1 cellular context compared by ENCODE assay signal in the genomic region with DNA sequence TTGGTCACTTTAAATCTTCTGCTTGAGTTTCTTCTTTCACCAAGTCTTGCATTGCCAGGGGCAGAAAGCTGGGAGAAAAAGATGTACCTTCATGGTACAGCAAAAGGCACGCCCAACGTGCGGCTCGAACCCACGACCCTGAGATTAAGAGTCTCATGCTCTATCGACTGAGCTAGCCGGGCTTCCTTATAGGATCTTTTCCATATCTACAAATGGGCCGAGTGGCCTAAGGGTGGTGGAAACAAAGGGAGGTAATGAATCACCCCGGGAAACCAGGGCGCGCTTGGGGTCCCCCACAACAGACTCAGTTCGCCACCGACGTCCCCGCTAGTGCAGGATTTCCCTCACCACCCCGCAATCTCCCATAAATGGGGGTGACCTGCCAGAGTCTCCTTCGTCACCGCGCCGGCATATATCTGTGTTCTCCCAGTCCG.
A peak's percentile ranks its signal among the peaks of the same experiment; 100 is the strongest.
TF ChIP-seq lines count a peak whose summit lies in the region.

No MANE protein-coding gene starts in this region.

TF ChIP-seq in K562, 482 proteins besides CTCF, POLR2A, EP300 and RAD21 (continued from another document and continues in another):
- TF ChIP-seq, protein P1, sequence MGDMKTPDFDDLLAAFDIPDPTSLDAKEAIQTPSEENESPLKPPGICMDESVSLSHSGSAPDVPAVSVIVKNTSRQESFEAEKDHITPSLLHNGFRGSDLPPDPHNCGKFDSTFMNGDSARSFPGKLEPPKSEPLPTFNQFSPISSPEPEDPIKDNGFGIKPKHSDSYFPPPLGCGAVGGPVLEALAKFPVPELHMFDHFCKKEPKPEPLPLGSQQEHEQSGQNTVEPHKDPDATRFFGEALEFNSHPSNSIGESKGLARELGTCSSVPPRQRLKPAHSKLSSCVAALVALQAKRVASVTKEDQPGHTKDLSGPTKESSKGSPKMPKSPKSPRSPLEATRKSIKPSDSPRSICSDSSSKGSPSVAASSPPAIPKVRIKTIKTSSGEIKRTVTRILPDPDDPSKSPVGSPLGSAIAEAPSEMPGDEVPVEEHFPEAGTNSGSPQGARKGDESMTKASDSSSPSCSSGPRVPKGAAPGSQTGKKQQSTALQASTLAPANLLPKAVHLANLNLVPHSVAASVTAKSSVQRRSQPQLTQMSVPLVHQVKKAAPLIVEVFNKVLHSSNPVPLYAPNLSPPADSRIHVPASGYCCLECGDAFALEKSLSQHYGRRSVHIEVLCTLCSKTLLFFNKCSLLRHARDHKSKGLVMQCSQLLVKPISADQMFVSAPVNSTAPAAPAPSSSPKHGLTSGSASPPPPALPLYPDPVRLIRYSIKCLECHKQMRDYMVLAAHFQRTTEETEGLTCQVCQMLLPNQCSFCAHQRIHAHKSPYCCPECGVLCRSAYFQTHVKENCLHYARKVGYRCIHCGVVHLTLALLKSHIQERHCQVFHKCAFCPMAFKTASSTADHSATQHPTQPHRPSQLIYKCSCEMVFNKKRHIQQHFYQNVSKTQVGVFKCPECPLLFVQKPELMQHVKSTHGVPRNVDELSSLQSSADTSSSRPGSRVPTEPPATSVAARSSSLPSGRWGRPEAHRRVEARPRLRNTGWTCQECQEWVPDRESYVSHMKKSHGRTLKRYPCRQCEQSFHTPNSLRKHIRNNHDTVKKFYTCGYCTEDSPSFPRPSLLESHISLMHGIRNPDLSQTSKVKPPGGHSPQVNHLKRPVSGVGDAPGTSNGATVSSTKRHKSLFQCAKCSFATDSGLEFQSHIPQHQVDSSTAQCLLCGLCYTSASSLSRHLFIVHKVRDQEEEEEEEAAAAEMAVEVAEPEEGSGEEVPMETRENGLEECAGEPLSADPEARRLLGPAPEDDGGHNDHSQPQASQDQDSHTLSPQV (IDR thresholded peaks at IDR 0.05), result peak; percentile 45; the same call in 1 of the 2 replicates
- TF ChIP-seq NELFE (IDR thresholded peaks at IDR 0.05; ENCODE audit: insufficient read depth, insufficient read length) (no peak), TBP (optimal IDR thresholded peaks at IDR 0.05; ENCODE audit: low read depth, low read length) (peak; percentile 99), CEBPB (tag; IDR thresholded peaks at IDR 0.05) (no peak), ZBED1 (IDR thresholded peaks at IDR 0.05) (no peak), CSDE1 (IDR thresholded peaks at IDR 0.05) (peak in 1 of 2 experiments; percentile 47; a peak in 1 of 4 replicates), TSC22D4 (tag; IDR thresholded peaks at IDR 0.05) (no peak), RBM25 (IDR thresholded peaks at IDR 0.05; ENCODE audit: low read depth, low read length, severe bottlenecking) (no peak), ZNF165 (CRISPR knock-in tag; IDR thresholded peaks at IDR 0.05; ENCODE audit: borderline replicate concordance) (no peak), TEAD4 (IDR thresholded peaks at IDR 0.05; ENCODE audit: low read length) (peak; percentile 35; the same call in 1 of the 2 replicates), TEAD4 (CRISPR knock-in tag; IDR thresholded peaks at IDR 0.05; ENCODE audit: borderline replicate concordance) (no peak), MTA1 (IDR thresholded peaks at IDR 0.05; ENCODE audit: borderline replicate concordance) (no peak), KDM2B (CRISPR knock-in tag; IDR thresholded peaks at IDR 0.05) (no peak), TCF7 (IDR thresholded peaks at IDR 0.05; ENCODE audit: borderline replicate concordance) (no peak), ARNT (IDR thresholded peaks at IDR 0.05) (no peak), ZNF253 (CRISPR knock-in tag; conservative IDR thresholded peaks at IDR 0.05) (no peak), TEAD2 (tag; IDR thresholded peaks at IDR 0.05) (no peak), SAP30 (IDR thresholded peaks at IDR 0.05; ENCODE audit: borderline replicate concordance, insufficient read depth, low read depth, low read length, poor library complexity, severe bottlenecking) (no peak), KDM5B (IDR thresholded peaks at IDR 0.05; ENCODE audit: insufficient replicate concordance, low read depth, low read length) (no peak), MTF1 (CRISPR knock-in tag; IDR thresholded peaks at IDR 0.05; ENCODE audit: borderline replicate concordance) (no peak), XRCC4 (IDR thresholded peaks at IDR 0.05; ENCODE audit: extremely low read depth, insufficient read depth, insufficient read length) (no peak), SPI1 (IDR thresholded peaks at IDR 0.05; ENCODE audit: borderline replicate concordance, low read depth, low read length) (0 out of 2 replicates have a peak, but pooled peaks have one; percentile 10), PTBP1 (IDR thresholded peaks at IDR 0.05; ENCODE audit: low read depth, low read length) (no peak), U2AF1 (optimal IDR thresholded peaks at IDR 0.05; ENCODE audit: low read depth, low read length) (no peak), NONO (IDR thresholded peaks at IDR 0.05; ENCODE audit: low read depth in 2 of 2, low read length in 1 of 2) (0 out of 4 replicates have a peak, but pooled peaks of 1 of the 2 experiments have one; percentile 23), SMAD2 (IDR thresholded peaks at IDR 0.05; ENCODE audit: low read depth, low read length) (no peak)
- TF ChIP-seq, protein P2, sequence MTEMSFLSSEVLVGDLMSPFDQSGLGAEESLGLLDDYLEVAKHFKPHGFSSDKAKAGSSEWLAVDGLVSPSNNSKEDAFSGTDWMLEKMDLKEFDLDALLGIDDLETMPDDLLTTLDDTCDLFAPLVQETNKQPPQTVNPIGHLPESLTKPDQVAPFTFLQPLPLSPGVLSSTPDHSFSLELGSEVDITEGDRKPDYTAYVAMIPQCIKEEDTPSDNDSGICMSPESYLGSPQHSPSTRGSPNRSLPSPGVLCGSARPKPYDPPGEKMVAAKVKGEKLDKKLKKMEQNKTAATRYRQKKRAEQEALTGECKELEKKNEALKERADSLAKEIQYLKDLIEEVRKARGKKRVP (CRISPR knock-in tag; IDR thresholded peaks at IDR 0.05), result no peak
- TF ChIP-seq, protein P3, sequence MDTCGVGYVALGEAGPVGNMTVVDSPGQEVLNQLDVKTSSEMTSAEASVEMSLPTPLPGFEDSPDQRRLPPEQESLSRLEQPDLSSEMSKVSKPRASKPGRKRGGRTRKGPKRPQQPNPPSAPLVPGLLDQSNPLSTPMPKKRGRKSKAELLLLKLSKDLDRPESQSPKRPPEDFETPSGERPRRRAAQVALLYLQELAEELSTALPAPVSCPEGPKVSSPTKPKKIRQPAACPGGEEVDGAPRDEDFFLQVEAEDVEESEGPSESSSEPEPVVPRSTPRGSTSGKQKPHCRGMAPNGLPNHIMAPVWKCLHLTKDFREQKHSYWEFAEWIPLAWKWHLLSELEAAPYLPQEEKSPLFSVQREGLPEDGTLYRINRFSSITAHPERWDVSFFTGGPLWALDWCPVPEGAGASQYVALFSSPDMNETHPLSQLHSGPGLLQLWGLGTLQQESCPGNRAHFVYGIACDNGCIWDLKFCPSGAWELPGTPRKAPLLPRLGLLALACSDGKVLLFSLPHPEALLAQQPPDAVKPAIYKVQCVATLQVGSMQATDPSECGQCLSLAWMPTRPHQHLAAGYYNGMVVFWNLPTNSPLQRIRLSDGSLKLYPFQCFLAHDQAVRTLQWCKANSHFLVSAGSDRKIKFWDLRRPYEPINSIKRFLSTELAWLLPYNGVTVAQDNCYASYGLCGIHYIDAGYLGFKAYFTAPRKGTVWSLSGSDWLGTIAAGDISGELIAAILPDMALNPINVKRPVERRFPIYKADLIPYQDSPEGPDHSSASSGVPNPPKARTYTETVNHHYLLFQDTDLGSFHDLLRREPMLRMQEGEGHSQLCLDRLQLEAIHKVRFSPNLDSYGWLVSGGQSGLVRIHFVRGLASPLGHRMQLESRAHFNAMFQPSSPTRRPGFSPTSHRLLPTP (IDR thresholded peaks at IDR 0.05; ENCODE audit: borderline replicate concordance, extremely low read depth, insufficient read length), result peak; percentile 80
- TF ChIP-seq, protein P4, sequence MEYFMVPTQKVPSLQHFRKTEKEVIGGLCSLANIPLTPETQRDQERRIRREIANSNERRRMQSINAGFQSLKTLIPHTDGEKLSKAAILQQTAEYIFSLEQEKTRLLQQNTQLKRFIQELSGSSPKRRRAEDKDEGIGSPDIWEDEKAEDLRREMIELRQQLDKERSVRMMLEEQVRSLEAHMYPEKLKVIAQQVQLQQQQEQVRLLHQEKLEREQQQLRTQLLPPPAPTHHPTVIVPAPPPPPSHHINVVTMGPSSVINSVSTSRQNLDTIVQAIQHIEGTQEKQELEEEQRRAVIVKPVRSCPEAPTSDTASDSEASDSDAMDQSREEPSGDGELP (CRISPR knock-in tag; IDR thresholded peaks at IDR 0.05; ENCODE audit: borderline replicate concordance), result no peak
- TF ChIP-seq, protein P5, sequence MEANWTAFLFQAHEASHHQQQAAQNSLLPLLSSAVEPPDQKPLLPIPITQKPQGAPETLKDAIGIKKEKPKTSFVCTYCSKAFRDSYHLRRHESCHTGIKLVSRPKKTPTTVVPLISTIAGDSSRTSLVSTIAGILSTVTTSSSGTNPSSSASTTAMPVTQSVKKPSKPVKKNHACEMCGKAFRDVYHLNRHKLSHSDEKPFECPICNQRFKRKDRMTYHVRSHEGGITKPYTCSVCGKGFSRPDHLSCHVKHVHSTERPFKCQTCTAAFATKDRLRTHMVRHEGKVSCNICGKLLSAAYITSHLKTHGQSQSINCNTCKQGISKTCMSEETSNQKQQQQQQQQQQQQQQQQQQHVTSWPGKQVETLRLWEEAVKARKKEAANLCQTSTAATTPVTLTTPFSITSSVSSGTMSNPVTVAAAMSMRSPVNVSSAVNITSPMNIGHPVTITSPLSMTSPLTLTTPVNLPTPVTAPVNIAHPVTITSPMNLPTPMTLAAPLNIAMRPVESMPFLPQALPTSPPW (CRISPR knock-in tag; IDR thresholded peaks at IDR 0.05), result no peak
- TF ChIP-seq, protein P6, sequence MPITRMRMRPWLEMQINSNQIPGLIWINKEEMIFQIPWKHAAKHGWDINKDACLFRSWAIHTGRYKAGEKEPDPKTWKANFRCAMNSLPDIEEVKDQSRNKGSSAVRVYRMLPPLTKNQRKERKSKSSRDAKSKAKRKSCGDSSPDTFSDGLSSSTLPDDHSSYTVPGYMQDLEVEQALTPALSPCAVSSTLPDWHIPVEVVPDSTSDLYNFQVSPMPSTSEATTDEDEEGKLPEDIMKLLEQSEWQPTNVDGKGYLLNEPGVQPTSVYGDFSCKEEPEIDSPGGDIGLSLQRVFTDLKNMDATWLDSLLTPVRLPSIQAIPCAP (CRISPR knock-in tag; IDR thresholded peaks at IDR 0.05; ENCODE audit: borderline replicate concordance), result no peak
- TF ChIP-seq, protein P7, sequence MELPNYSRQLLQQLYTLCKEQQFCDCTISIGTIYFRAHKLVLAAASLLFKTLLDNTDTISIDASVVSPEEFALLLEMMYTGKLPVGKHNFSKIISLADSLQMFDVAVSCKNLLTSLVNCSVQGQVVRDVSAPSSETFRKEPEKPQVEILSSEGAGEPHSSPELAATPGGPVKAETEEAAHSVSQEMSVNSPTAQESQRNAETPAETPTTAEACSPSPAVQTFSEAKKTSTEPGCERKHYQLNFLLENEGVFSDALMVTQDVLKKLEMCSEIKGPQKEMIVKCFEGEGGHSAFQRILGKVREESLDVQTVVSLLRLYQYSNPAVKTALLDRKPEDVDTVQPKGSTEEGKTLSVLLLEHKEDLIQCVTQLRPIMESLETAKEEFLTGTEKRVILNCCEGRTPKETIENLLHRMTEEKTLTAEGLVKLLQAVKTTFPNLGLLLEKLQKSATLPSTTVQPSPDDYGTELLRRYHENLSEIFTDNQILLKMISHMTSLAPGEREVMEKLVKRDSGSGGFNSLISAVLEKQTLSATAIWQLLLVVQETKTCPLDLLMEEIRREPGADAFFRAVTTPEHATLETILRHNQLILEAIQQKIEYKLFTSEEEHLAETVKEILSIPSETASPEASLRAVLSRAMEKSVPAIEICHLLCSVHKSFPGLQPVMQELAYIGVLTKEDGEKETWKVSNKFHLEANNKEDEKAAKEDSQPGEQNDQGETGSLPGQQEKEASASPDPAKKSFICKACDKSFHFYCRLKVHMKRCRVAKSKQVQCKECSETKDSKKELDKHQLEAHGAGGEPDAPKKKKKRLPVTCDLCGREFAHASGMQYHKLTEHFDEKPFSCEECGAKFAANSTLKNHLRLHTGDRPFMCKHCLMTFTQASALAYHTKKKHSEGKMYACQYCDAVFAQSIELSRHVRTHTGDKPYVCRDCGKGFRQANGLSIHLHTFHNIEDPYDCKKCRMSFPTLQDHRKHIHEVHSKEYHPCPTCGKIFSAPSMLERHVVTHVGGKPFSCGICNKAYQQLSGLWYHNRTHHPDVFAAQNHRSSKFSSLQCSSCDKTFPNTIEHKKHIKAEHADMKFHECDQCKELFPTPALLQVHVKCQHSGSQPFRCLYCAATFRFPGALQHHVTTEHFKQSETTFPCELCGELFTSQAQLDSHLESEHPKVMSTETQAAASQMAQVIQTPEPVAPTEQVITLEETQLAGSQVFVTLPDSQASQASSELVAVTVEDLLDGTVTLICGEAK (IDR thresholded peaks at IDR 0.05), result peak; percentile 14; the same call in 1 of the 2 replicates
- TF ChIP-seq, protein P7 (CRISPR knock-in tag; IDR thresholded peaks at IDR 0.05), result no peak
- TF ChIP-seq, protein P8, sequence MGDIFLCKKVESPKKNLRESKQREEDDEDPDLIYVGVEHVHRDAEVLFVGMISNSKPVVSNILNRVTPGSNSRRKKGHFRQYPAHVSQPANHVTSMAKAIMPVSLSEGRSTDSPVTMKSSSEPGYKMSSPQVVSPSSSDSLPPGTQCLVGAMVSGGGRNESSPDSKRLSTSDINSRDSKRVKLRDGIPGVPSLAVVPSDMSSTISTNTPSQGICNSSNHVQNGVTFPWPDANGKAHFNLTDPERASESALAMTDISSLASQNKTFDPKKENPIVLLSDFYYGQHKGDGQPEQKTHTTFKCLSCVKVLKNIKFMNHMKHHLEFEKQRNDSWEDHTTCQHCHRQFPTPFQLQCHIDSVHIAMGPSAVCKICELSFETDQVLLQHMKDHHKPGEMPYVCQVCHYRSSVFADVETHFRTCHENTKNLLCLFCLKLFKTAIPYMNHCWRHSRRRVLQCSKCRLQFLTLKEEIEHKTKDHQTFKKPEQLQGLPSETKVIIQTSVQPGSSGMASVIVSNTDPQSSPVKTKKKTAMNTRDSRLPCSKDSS (IDR thresholded peaks at IDR 0.05; ENCODE audit: low read depth, partially characterized antibody), result no peak
